In the genomic region with DNA sequence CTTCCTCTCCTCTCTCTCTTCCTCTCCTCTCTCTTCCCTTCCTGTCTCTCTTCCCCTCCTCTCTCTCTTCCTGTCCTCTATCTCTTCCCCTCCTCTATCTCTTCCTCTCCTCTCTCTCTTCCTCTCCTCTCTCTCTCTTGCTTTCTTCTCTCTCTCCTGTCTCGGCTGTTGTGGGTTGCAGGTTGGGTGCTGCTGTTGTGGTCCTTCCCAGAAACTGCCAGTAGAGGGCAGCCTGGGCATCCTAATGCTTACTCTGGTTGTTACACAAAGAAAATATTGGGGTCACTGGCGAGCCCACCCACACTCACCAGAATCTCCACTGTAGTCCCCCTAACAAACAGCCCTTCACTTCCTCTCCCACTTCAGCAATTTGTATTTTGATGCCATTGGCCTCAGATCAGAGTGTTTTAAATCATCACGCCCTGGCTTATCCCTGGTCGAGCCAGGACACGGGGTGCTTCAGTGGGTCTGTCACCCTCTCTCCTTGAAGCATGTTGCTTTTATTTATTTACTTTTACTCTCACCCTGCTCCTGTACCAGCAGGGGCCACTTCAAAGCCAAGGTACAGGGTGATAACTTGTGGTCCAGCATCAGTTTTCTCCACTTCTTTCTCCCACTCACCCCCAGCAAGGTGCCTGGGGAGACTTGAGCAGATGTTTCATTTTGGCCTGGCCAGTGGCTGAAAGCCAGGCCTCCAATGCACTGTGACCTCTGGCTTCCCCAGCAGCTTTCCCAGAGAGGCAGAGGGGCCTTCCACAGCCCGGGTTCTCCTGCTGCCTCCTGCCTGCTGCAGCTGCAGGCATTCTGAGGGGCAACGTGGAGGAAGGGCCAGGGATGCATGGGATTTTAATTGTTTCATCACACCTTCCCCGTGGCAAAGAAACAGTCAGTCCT, we compare ENCODE assay signal across 1 cellular context.
TF ChIP-seq lines count a peak whose summit lies in the region.

No MANE protein-coding gene starts in this region.

TF ChIP-seq in K562, 482 proteins besides CTCF, POLR2A, EP300 and RAD21 (continues in another document):
- TF ChIP-seq, protein P1, sequence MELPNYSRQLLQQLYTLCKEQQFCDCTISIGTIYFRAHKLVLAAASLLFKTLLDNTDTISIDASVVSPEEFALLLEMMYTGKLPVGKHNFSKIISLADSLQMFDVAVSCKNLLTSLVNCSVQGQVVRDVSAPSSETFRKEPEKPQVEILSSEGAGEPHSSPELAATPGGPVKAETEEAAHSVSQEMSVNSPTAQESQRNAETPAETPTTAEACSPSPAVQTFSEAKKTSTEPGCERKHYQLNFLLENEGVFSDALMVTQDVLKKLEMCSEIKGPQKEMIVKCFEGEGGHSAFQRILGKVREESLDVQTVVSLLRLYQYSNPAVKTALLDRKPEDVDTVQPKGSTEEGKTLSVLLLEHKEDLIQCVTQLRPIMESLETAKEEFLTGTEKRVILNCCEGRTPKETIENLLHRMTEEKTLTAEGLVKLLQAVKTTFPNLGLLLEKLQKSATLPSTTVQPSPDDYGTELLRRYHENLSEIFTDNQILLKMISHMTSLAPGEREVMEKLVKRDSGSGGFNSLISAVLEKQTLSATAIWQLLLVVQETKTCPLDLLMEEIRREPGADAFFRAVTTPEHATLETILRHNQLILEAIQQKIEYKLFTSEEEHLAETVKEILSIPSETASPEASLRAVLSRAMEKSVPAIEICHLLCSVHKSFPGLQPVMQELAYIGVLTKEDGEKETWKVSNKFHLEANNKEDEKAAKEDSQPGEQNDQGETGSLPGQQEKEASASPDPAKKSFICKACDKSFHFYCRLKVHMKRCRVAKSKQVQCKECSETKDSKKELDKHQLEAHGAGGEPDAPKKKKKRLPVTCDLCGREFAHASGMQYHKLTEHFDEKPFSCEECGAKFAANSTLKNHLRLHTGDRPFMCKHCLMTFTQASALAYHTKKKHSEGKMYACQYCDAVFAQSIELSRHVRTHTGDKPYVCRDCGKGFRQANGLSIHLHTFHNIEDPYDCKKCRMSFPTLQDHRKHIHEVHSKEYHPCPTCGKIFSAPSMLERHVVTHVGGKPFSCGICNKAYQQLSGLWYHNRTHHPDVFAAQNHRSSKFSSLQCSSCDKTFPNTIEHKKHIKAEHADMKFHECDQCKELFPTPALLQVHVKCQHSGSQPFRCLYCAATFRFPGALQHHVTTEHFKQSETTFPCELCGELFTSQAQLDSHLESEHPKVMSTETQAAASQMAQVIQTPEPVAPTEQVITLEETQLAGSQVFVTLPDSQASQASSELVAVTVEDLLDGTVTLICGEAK (IDR thresholded peaks at IDR 0.05) = no peak
- TF ChIP-seq, protein P1 (CRISPR knock-in tag; IDR thresholded peaks at IDR 0.05) = no peak
- TF ChIP-seq RNF2 (IDR thresholded peaks at IDR 0.05) = no peak
- peak; percentile 84; the same call in 1 of the 2 replicates for TF ChIP-seq ELF4 (CRISPR knock-in tag; IDR thresholded peaks at IDR 0.05)
- peak in 1 of 2 experiments; percentile 63; a peak in 1 of 4 replicates for TF ChIP-seq ARNT (IDR thresholded peaks at IDR 0.05)
- no peak for TF ChIP-seq TCF3 (CRISPR knock-in tag; IDR thresholded peaks at IDR 0.05)
- no peak for TF ChIP-seq NFRKB (IDR thresholded peaks at IDR 0.05; ENCODE audit: low read depth)
- no peak for TF ChIP-seq TRIM28 (IDR thresholded peaks at IDR 0.05)
- no peak for TF ChIP-seq MYBL2 (IDR thresholded peaks at IDR 0.05; ENCODE audit: low read depth)
- no peak for TF ChIP-seq MYBL2 (CRISPR knock-in tag; IDR thresholded peaks at IDR 0.05; ENCODE audit: borderline replicate concordance)
- TF ChIP-seq ZNF644 (tag; IDR thresholded peaks at IDR 0.05; ENCODE audit: low read depth) = no peak
- TF ChIP-seq FOXK1 (CRISPR knock-in tag; IDR thresholded peaks at IDR 0.05; ENCODE audit: borderline replicate concordance) = no peak
- no peak for TF ChIP-seq ZSCAN29 (IDR thresholded peaks at IDR 0.05)
- no peak for TF ChIP-seq KLF10 (CRISPR knock-in tag; IDR thresholded peaks at IDR 0.05)
- TF ChIP-seq, protein P2, sequence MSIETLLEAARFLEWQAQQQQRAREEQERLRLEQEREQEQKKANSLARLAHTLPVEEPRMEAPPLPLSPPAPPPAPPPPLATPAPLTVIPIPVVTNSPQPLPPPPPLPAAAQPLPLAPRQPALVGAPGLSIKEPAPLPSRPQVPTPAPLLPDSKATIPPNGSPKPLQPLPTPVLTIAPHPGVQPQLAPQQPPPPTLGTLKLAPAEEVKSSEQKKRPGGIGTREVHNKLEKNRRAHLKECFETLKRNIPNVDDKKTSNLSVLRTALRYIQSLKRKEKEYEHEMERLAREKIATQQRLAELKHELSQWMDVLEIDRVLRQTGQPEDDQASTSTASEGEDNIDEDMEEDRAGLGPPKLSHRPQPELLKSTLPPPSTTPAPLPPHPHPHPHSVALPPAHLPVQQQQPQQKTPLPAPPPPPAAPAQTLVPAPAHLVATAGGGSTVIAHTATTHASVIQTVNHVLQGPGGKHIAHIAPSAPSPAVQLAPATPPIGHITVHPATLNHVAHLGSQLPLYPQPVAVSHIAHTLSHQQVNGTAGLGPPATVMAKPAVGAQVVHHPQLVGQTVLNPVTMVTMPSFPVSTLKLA (conservative IDR thresholded peaks at IDR 0.05) = 0 out of 4 replicates have a peak, but pooled peaks of 1 of the 2 experiments have one; percentile 27
- TF ChIP-seq E2F3 (CRISPR knock-in tag; IDR thresholded peaks at IDR 0.05) = no peak
- TF ChIP-seq PHTF2 (CRISPR knock-in tag; IDR thresholded peaks at IDR 0.05) = no peak
- no peak for TF ChIP-seq CBX1 (IDR thresholded peaks at IDR 0.05; ENCODE audit: low read depth)
- TF ChIP-seq CTBP1 (IDR thresholded peaks at IDR 0.05; ENCODE audit: borderline replicate concordance) = no peak; the same call in 1 of the 2 replicates
- TF ChIP-seq, protein P3, sequence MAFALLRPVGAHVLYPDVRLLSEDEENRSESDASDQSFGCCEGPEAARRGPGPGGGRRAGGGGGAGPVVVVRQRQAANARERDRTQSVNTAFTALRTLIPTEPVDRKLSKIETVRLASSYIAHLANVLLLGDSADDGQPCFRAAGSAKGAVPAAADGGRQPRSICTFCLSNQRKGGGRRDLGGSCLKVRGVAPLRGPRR (CRISPR knock-in tag; IDR thresholded peaks at IDR 0.05) = no peak
- TF ChIP-seq PHB (CRISPR knock-in tag; IDR thresholded peaks at IDR 0.05) = no peak
- TF ChIP-seq, protein P4, sequence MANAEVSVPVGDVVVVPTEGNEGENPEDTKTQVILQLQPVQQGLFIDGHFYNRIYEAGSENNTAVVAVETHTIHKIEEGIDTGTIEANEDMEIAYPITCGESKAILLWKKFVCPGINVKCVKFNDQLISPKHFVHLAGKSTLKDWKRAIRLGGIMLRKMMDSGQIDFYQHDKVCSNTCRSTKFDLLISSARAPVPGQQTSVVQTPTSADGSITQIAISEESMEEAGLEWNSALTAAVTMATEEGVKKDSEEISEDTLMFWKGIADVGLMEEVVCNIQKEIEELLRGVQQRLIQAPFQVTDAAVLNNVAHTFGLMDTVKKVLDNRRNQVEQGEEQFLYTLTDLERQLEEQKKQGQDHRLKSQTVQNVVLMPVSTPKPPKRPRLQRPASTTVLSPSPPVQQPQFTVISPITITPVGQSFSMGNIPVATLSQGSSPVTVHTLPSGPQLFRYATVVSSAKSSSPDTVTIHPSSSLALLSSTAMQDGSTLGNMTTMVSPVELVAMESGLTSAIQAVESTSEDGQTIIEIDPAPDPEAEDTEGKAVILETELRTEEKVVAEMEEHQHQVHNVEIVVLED (CRISPR knock-in tag; IDR thresholded peaks at IDR 0.05) = no peak
- no peak for TF ChIP-seq NFATC3 (IDR thresholded peaks at IDR 0.05)
- TF ChIP-seq ZSCAN32 (CRISPR knock-in tag; IDR thresholded peaks at IDR 0.05) = no peak
- TF ChIP-seq CBX5 (IDR thresholded peaks at IDR 0.05; ENCODE audit: borderline replicate concordance, low read depth) = no peak
- TF ChIP-seq TEAD2 (tag; IDR thresholded peaks at IDR 0.05) = no peak
- TF ChIP-seq HNRNPL (IDR thresholded peaks at IDR 0.05; ENCODE audit: low read depth, low read length) = no peak
- no peak for TF ChIP-seq POLR3A (IDR thresholded peaks at IDR 0.05; ENCODE audit: borderline replicate concordance, extremely low read depth, insufficient read depth, insufficient read length)
- TF ChIP-seq SMARCC2 (IDR thresholded peaks at IDR 0.05; ENCODE audit: low read depth) = no peak
- TF ChIP-seq TBP (optimal IDR thresholded peaks at IDR 0.05; ENCODE audit: low read depth, low read length) = no peak
- TF ChIP-seq XRCC5 (IDR thresholded peaks at IDR 0.05; ENCODE audit: low read depth, low read length) = no peak
- TF ChIP-seq ESRRA (IDR thresholded peaks at IDR 0.05; ENCODE audit: borderline replicate concordance, low read depth) = 0 out of 2 replicates have a peak, but pooled peaks have one; percentile 14
- TF ChIP-seq, protein P5, sequence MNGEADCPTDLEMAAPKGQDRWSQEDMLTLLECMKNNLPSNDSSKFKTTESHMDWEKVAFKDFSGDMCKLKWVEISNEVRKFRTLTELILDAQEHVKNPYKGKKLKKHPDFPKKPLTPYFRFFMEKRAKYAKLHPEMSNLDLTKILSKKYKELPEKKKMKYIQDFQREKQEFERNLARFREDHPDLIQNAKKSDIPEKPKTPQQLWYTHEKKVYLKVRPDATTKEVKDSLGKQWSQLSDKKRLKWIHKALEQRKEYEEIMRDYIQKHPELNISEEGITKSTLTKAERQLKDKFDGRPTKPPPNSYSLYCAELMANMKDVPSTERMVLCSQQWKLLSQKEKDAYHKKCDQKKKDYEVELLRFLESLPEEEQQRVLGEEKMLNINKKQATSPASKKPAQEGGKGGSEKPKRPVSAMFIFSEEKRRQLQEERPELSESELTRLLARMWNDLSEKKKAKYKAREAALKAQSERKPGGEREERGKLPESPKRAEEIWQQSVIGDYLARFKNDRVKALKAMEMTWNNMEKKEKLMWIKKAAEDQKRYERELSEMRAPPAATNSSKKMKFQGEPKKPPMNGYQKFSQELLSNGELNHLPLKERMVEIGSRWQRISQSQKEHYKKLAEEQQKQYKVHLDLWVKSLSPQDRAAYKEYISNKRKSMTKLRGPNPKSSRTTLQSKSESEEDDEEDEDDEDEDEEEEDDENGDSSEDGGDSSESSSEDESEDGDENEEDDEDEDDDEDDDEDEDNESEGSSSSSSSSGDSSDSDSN (IDR thresholded peaks at IDR 0.05; ENCODE audit: borderline replicate concordance in 1 of 2, low read depth in 2 of 2, low read length in 2 of 2) = no peak
- TF ChIP-seq BHLHE40 (IDR thresholded peaks at IDR 0.05; ENCODE audit: low read length) = no peak
- peak; percentile 58 for TF ChIP-seq DPF2 (IDR thresholded peaks at IDR 0.05)
- TF ChIP-seq, protein P6, sequence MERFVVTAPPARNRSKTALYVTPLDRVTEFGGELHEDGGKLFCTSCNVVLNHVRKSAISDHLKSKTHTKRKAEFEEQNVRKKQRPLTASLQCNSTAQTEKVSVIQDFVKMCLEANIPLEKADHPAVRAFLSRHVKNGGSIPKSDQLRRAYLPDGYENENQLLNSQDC (CRISPR knock-in tag; IDR thresholded peaks at IDR 0.05) = no peak
- peak; percentile 88; the same call in 1 of the 2 replicates for TF ChIP-seq HDGF (IDR thresholded peaks at IDR 0.05)
- no peak for TF ChIP-seq GTF2E2 (tag; IDR thresholded peaks at IDR 0.05)
- TF ChIP-seq, protein P7, sequence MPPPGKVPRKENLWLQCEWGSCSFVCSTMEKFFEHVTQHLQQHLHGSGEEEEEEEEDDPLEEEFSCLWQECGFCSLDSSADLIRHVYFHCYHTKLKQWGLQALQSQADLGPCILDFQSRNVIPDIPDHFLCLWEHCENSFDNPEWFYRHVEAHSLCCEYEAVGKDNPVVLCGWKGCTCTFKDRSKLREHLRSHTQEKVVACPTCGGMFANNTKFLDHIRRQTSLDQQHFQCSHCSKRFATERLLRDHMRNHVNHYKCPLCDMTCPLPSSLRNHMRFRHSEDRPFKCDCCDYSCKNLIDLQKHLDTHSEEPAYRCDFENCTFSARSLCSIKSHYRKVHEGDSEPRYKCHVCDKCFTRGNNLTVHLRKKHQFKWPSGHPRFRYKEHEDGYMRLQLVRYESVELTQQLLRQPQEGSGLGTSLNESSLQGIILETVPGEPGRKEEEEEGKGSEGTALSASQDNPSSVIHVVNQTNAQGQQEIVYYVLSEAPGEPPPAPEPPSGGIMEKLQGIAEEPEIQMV (tag; conservative IDR thresholded peaks at IDR 0.05; ENCODE audit: low read depth) = no peak
- peak; percentile 47; the same call in 1 of the 2 replicates for TF ChIP-seq NFIC (IDR thresholded peaks at IDR 0.05)
- no peak for TF ChIP-seq KLF1 (tag; IDR thresholded peaks at IDR 0.05)
- peak in 1 of 2 experiments; percentile 69; a peak in 2 of 4 replicates for TF ChIP-seq HDAC1 (IDR thresholded peaks at IDR 0.05)
